ENCODE assay signal across 1 cellular context in genomic region chr3:37989821-37990480, GRCh38.
TF ChIP-seq lines count a peak whose summit lies in the region.

No MANE protein-coding gene starts in this region.

TF ChIP-seq in IMR-90, 13 proteins besides CTCF, POLR2A, EP300 and RAD21:
- TF ChIP-seq ELK1 (IDR thresholded peaks at IDR 0.05; ENCODE audit: borderline replicate concordance, low read depth, low read length): no peak
- no peak for TF ChIP-seq FOS (IDR thresholded peaks at IDR 0.05; ENCODE audit: low read depth, low read length)
- no peak for TF ChIP-seq SMC3 (IDR thresholded peaks at IDR 0.05; ENCODE audit: low read depth, low read length)
- no peak for TF ChIP-seq RFX5 (IDR thresholded peaks at IDR 0.05; ENCODE audit: low read depth, low read length)
- TF ChIP-seq MAZ (IDR thresholded peaks at IDR 0.05; ENCODE audit: borderline replicate concordance, low read depth, low read length): no peak
- TF ChIP-seq MXI1 (IDR thresholded peaks at IDR 0.05; ENCODE audit: borderline replicate concordance, low read depth, low read length): no peak
- TF ChIP-seq CHD1 (IDR thresholded peaks at IDR 0.05; ENCODE audit: low read depth, low read length): no peak
- TF ChIP-seq BHLHE40 (IDR thresholded peaks at IDR 0.05; ENCODE audit: low read depth, low read length): no peak
- no peak for TF ChIP-seq USF2 (IDR thresholded peaks at IDR 0.05; ENCODE audit: low read depth, low read length)
- no peak for TF ChIP-seq MAFK (IDR thresholded peaks at IDR 0.05; ENCODE audit: low read depth, low read length)
- TF ChIP-seq CEBPB (IDR thresholded peaks at IDR 0.05; ENCODE audit: low read depth, low read length): no peak
- no peak for TF ChIP-seq NFE2L2 (IDR thresholded peaks at IDR 0.05; ENCODE audit: low read depth, low read length)
- no peak for TF ChIP-seq RCOR1 (IDR thresholded peaks at IDR 0.05; ENCODE audit: insufficient replicate concordance, low read length)
TF ChIP-seq in IMR-90: peak in this region for 0.
